3 cellular contexts compared by ENCODE assay signal in the genomic region with DNA sequence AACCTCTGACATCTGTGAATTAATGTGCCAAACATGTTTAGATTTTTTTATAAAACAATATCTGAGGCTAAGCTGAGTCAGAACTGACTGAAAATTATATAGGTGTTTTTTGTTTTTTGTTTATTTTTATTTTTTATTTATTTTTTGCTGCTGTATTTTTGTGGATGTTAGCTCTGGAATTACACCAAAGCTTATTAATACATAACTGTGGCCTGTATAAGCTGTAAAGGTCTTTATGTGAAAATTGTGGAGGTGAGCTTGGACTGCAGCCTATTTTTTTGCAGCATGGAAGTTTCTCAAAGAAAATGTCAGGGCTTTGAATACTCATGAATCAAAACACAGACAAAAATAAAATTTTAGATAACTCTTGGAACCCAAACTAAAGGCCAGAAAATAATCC.
"Had no signal": no experiment of that assay in that cellular context is flagged by ENCODE, and none has a peak within 500 bp of the region (broad histone marks: within the 10 kb centered on the region; RNA-seq: fewer than 3 reads in every experiment).

No MANE protein-coding gene starts in this region.

- DNase-seq: GDM1, GF-D8 had no signal

- H3K4me3 ChIP-seq: GM12878 had no signal

- ATAC-seq: GM12878 had no signal
